ENCODE assay signal across 8 cellular contexts in the genomic region with DNA sequence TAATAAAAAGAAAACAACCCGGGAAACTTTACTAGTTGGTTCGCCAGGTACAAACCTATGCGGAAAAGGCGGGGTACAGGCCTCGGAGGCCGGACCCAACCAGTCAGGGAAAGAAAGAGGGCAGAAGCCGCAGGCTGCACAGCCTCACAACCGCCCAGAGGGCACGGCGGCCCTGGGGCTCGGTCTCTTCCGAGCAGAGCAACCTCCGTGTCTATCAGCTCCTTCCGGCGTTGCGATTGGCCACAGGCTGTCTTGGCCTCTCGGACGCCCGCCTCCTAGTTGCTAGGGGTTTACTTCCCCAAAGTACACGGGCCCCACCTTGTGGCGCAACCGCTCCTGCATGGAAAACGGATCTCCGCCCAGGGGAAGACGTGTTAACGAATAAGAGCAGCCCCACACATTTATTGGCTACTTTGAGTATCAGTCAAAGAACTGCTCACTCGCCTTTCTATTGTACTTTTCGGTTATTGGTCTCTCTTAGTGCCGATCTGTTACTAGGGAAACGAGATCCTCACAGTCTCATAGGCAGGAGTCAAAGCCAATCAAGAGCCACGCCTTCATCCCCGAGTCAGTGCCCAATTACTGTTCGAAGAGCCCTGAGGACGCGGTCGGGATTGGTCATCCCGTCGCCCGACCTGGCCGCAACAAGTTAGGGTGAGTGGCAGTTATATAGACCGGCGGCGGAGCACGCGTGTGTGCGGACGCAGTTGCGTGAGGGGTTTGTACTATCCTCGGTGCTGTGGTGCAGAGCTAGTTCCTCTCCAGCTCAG. TPM values are rescaled to one million over a fixed set of nuclear protein-coding genes. Genes with fewer than 3 reads are reported as not detected.
DNase-seq lines count a peak whose midpoint lies in the region; ATAC-seq, FAIRE-seq and TF ChIP-seq lines count a peak whose summit lies in the region.

A gene (plus strand): TSS at position 696 of the 770 bp plus-strand sequence. CDS start 14,667 bp downstream, outside the sequence.

- peak within 1 kb of the TSS; percentile 90 for H3K27ac ChIP-seq in H1 (ENCODE audit: low read depth, low read length)

- H3K23me2 ChIP-seq in H1 (ENCODE audit: low read depth, low read length) = peaks cover 5% of the 10 kb centered on the region

- 0 out of 2 replicates have a peak within 1 kb of the TSS, but pooled peaks have one; percentile 45 for H2AK5ac ChIP-seq in H1 (ENCODE audit: low read depth, low read length)

- peak; percentile 78 for ATAC-seq in GM21381 (IDR thresholded peaks at IDR 0.05; ENCODE audit: unreplicated experiment)
- ATAC-seq in activated CD8-positive, alpha-beta memory T cell treated with anti-CD3 and anti-CD28 coated beads, Interleukin-2, amount 10 ng/mL, durations not matched to agents 7 days and 5 days = peak; percentile 82
- ATAC-seq in memory B cell (ENCODE audit: low read depth) = peak; percentile 72

- H2BK12ac ChIP-seq in H1 (ENCODE audit: low read depth, low read length) = peak within 1 kb of the TSS; percentile 40; the same call in 1 of the 2 replicates

- peak within 1 kb of the TSS; percentile 86 to 90 for H3K4me2 ChIP-seq in H1 (ENCODE audit: insufficient read depth in 1 of 2, low read depth in 2 of 2, low read length in 2 of 2)

- H3K9me3 Mint-ChIP-seq in Calu3 (ENCODE audit: low read depth, unreplicated experiment) (no peaks in the 10 kb centered on the region), memory B cell (no peaks in the 10 kb centered on the region)
- no peaks in the 10 kb centered on the region for H3K9me3 Mint-ChIP-seq in activated CD8-positive, alpha-beta memory T cell treated with anti-CD3 and anti-CD28 coated beads, Interleukin-2, amount 10 ng/mL, durations not matched to agents 7 days and 5 days (ENCODE audit: low read depth)

- H3K27ac Mint-ChIP-seq in Calu3 (ENCODE audit: unreplicated experiment) = no peak within 1 kb of the TSS
- peak within 1 kb of the TSS; percentile 92 for H3K27ac Mint-ChIP-seq in activated CD8-positive, alpha-beta memory T cell treated with anti-CD3 and anti-CD28 coated beads, Interleukin-2, amount 10 ng/mL, durations not matched to agents 7 days and 5 days
- no peak within 1 kb of the TSS for H3K27ac Mint-ChIP-seq in memory B cell

- H3K18ac ChIP-seq in H1 (ENCODE audit: extremely low read depth, low read length) = peak within 1 kb of the TSS; percentile 100

- no peak within 1 kb of the TSS for H3K14ac ChIP-seq in H1 (ENCODE audit: insufficient read length)

- POLR2A ChIA-PET in H1 (lab: Charles Lee; ENCODE audit: partially characterized antibody) = interaction anchor here (0.5 to 6.7 kb wide), 26 partner anchors 10 to 1212 kb away, joined by 3 to 182 read pairs (median 4); a partner anchor contains a TSS

- H2BK20ac ChIP-seq in H1 (ENCODE audit: low read length) = no peak within 1 kb of the TSS

- H3K9ac ChIP-seq in NT2/D1 (ENCODE audit: insufficient read length, low read depth) (peak within 1 kb of the TSS; percentile 92), H1 (replicated peaks in 1 of 4; ENCODE audit: extremely low read depth in 1 of 4, low read depth in 3 of 4, low read length in 3 of 4) (peak within 1 kb of the TSS; percentile 94 to 97 (median 96))

- peaks cover 40 to 47% of the 10 kb centered on the region in 2 experiments for H3K79me2 ChIP-seq in H1 (ENCODE audit: control insufficient read depth in 1 of 2, insufficient read depth in 2 of 2, low read length in 2 of 2)

- peak within 1 kb of the TSS; percentile 95 for H3K4me3 ChIP-seq in NT2/D1 (ENCODE audit: insufficient read length, low read depth)
- H3K4me3 ChIP-seq in H1 (ENCODE audit: extremely low read depth in 1 of 4, insufficient read depth in 2 of 4, low read depth in 3 of 4, low read length in 4 of 4) = peak within 1 kb of the TSS; percentile 79 to 99 (median 98)

- no peak within 1 kb of the TSS for H3K23ac ChIP-seq in H1 (ENCODE audit: insufficient read length)

- H3K4me1 ChIP-seq in NT2/D1 (ENCODE audit: insufficient read depth, insufficient read length) (no peaks in the 10 kb centered on the region), H1 (replicated peaks in 1 of 4; ENCODE audit: control insufficient read depth in 3 of 4, insufficient read depth in 4 of 4, low read length in 3 of 4) (peaks cover 1 to 11% (median 5%) of the 10 kb centered on the region in 4 experiments; a peak in 5 of 7 replicates)

- H3K9me3 ChIP-seq in NT2/D1 (ENCODE audit: insufficient read depth, low read length) = no peaks in the 10 kb centered on the region
- no peaks in the 10 kb centered on the region for H3K9me3 ChIP-seq in H1 (ENCODE audit: insufficient read depth in 2 of 2, low read depth in 1 of 2, low read length in 1 of 2)

- peak; percentile 56 to 57 for TF ChIP-seq RAD21 in H1 (IDR thresholded peaks at IDR 0.05 in 1 of 2, conservative IDR thresholded peaks at IDR 0.05 in 1 of 2; ENCODE audit: low read depth in 2 of 2, low read length in 2 of 2)

- H3K36me3 Mint-ChIP-seq in Calu3 (ENCODE audit: insufficient read depth, unreplicated experiment) (peaks cover 4% of the 10 kb centered on the region), memory B cell (peaks cover 5% of the 10 kb centered on the region)
- H3K36me3 Mint-ChIP-seq in activated CD8-positive, alpha-beta memory T cell treated with anti-CD3 and anti-CD28 coated beads, Interleukin-2, amount 10 ng/mL, durations not matched to agents 7 days and 5 days = peaks cover 23% of the 10 kb centered on the region

- H3K27me3 Mint-ChIP-seq in Calu3 (ENCODE audit: unreplicated experiment) = no peaks in the 10 kb centered on the region
- no peaks in the 10 kb centered on the region for H3K27me3 Mint-ChIP-seq in activated CD8-positive, alpha-beta memory T cell treated with anti-CD3 and anti-CD28 coated beads, Interleukin-2, amount 10 ng/mL, durations not matched to agents 7 days and 5 days
- no peaks in the 10 kb centered on the region for H3K27me3 Mint-ChIP-seq in memory B cell

- H3K4ac ChIP-seq in H1 (replicated peaks; ENCODE audit: insufficient read length, low read depth, low read length) = peak within 1 kb of the TSS; percentile 95

- TF ChIP-seq EP300 in H1 (IDR thresholded peaks at IDR 0.05; ENCODE audit: borderline replicate concordance in 1 of 2, low read depth in 2 of 2, low read length in 2 of 2) = no peak

- peak; percentile 97 for FAIRE-seq in H1 (lab: Jason Lieb, UNC)

- no peak within 1 kb of the TSS; the same call in 1 of the 2 replicates for H2AFZ ChIP-seq in H1 (ENCODE audit: low read length)

- CTCF ChIA-PET in Calu3 (lab: Charles Lee) = interaction anchor here (0.6 to 2.6 kb wide), 14 partner anchors 11 to 324 kb away, joined by 3 to 47 read pairs (median 5); a partner anchor contains a TSS
- CTCF ChIA-PET in activated CD8-positive, alpha-beta memory T cell treated with anti-CD3 and anti-CD28 coated beads, Interleukin-2, amount 10 ng/mL, durations not matched to agents 7 days and 5 days (lab: Charles Lee) = interaction anchor here (0.6 to 6.4 kb wide), 23 partner anchors 10 to 559 kb away, joined by 3 to 51 read pairs (median 4); a partner anchor contains a TSS
- CTCF ChIA-PET in H1 (lab: Charles Lee; ENCODE audit: partially characterized antibody) = interaction anchor here (0.8 to 3.1 kb wide), 6 partner anchors 11 to 101 kb away, joined by 3 to 12 read pairs (median 3); no protein-coding TSS in a partner anchor

- H3K36me3 ChIP-seq in NT2/D1 (ENCODE audit: insufficient read depth, insufficient read length, low read length) (peaks cover 29% of the 10 kb centered on the region), H1 (ENCODE audit: control insufficient read depth in 2 of 4, insufficient read depth in 4 of 4, low read length in 3 of 4) (peaks cover 0 to 5% (median 0%) of the 10 kb centered on the region in 4 experiments; a peak in 1 of 8 replicates)

- H3K27me3 ChIP-seq in NT2/D1 (ENCODE audit: insufficient read depth, insufficient read length) (no peaks in the 10 kb centered on the region), H1 (replicated peaks in 1 of 4; ENCODE audit: control insufficient read depth in 3 of 4, extremely low read depth in 1 of 4, insufficient read depth in 3 of 4, low read length in 3 of 4) (no peaks in the 10 kb centered on the region)

- TF ChIP-seq POLR2A in H1 (IDR thresholded peaks at IDR 0.05; ENCODE audit: control extremely low read depth in 1 of 2, low read depth in 2 of 2, low read length in 2 of 2) = peak; percentile 94 to 98

- H4K8ac ChIP-seq in H1 (ENCODE audit: extremely low read depth, insufficient read depth, low read length) = peak within 1 kb of the TSS; percentile 99

- H4K91ac ChIP-seq in H1 (replicated peaks; ENCODE audit: insufficient read length, low read length) = peak within 1 kb of the TSS; percentile 97

- H4K5ac ChIP-seq in H1 (ENCODE audit: insufficient read length, low read depth, low read length) = peak within 1 kb of the TSS; percentile 96

- peak within 1 kb of the TSS; percentile 81 for H3K56ac ChIP-seq in H1 (replicated peaks; ENCODE audit: insufficient read length, low read depth, low read length)

- DNase-seq in Calu3 (peak; percentile 100), HUDEP-2 (lab: John Stamatoyannopoulos, UW; ENCODE audit: unreplicated experiment in 76 of 76) (peak; percentile 59 to 100 (median 99)), NT2/D1 (ENCODE audit: low read depth, low spot score) (peak; percentile 99), H1 (ENCODE audit: low read depth in 1 of 2, low spot score in 2 of 2) (peak; percentile 98 to 100), memory B cell (ENCODE audit: low spot score in 2 of 2) (peak; percentile 95 to 96)
- DNase-seq in activated CD8-positive, alpha-beta memory T cell treated with anti-CD3 and anti-CD28 coated beads, Interleukin-2, amount 10 ng/mL, durations not matched to agents 7 days and 5 days = peak; percentile 100
- peak; percentile 99 for DNase-seq in stimulated activated CD8-positive, alpha-beta memory T cell treated with anti-CD3 and anti-CD28 coated beads, Interleukin-12 subunit alpha, Interleukin-12 subunit beta, amount 100 ng/mL, for 24 hours (ENCODE audit: extremely low read depth)

- peak within 1 kb of the TSS; percentile 98 for H2BK5ac ChIP-seq in H1 (ENCODE audit: low read depth, low read length)

- no TSS peak for BruUV-seq in Calu3 (replicated peaks; lab: Mats Ljungman, UMichigan)

- H4K20me1 ChIP-seq in H1 (replicated peaks in 1 of 2; ENCODE audit: control insufficient read depth in 1 of 2, insufficient read depth in 2 of 2, low read length in 2 of 2) = peaks cover 26 to 33% of the 10 kb centered on the region in 2 experiments

- H3K4me1 Mint-ChIP-seq in Calu3 (ENCODE audit: low read depth, unreplicated experiment) (peaks cover 15% of the 10 kb centered on the region), memory B cell (peaks cover 19% of the 10 kb centered on the region)
- peaks cover 34% of the 10 kb centered on the region for H3K4me1 Mint-ChIP-seq in activated CD8-positive, alpha-beta memory T cell treated with anti-CD3 and anti-CD28 coated beads, Interleukin-2, amount 10 ng/mL, durations not matched to agents 7 days and 5 days

- H3K79me1 ChIP-seq in H1 (ENCODE audit: low read depth, low read length) = no peaks in the 10 kb centered on the region

- H3K4me3 Mint-ChIP-seq in Calu3 (ENCODE audit: low read depth, unreplicated experiment) = no peak within 1 kb of the TSS
- H3K4me3 Mint-ChIP-seq in activated CD8-positive, alpha-beta memory T cell treated with anti-CD3 and anti-CD28 coated beads, Interleukin-2, amount 10 ng/mL, durations not matched to agents 7 days and 5 days = peak within 1 kb of the TSS; percentile 83
- peak within 1 kb of the TSS; percentile 94 for H3K4me3 Mint-ChIP-seq in memory B cell

- intact Hi-C loops in Calu3 (cut with micrococcal nuclease; ENCODE audit: unreplicated experiment) = loop anchor here (1.0 to 10.0 kb wide), 4 partner anchors 26 to 327 kb away; a partner anchor contains a TSS

- peak within 1 kb of the TSS; percentile 90 for H2BK120ac ChIP-seq in H1 (replicated peaks; ENCODE audit: low read depth, low read length)

- WGBS in H1 (ENCODE audit: extremely low coverage in 1 of 2, insufficient coverage in 1 of 2, insufficient read length in 1 of 2, insufficient replicate concordance in 2 of 2, low coverage in 1 of 2, low lambda C conversion rate in 2 of 2, missing lambda C conversion rate in 1 of 2), 2 experiments = 1% methylated on average over 48 of the region's 49 CpGs; no CpG with 5 or more reads in 1 of the 2 experiments

- TF ChIP-seq CTCF in Calu3 (IDR thresholded peaks at IDR 0.05; ENCODE audit: unreplicated experiment) = peak; percentile 32
- TF ChIP-seq CTCF in H1 (IDR thresholded peaks at IDR 0.05; ENCODE audit: control extremely low read depth in 1 of 3, insufficient read depth in 1 of 3, low read depth in 1 of 3, low read length in 3 of 3) = peak; percentile 23 to 68 (median 27); a peak in 3 of 4 replicates

- no peak within 1 kb of the TSS; the same call in 1 of the 2 replicates for H2BK15ac ChIP-seq in H1 (ENCODE audit: low read length)

RNA-seq across cellular contexts. Expression of the gene that starts here (rescaled TPM):
- 356 and 393 TPM in 2 replicates for total RNA-seq in Calu3 (2022)
- 100 to 1,000 TPM; 192 to 279 TPM for total RNA-seq in activated CD8-positive, alpha-beta memory T cell treated with anti-CD3 and anti-CD28 coated beads, Interleukin-2, amount 10 ng/mL, durations not matched to agents 7 days and 5 days
- 516 and 529 TPM in 2 replicates for total RNA-seq in H1 (2021; fragmentation: NEBNext Ultra II Directional; extraction: Animal tissue kit (Norgen Biotek cat#: 25700))
- polyA plus RNA-seq in H1 (2011; rRNA removed) = 57.0 and 71.2 TPM in 2 replicates
- 72.4 TPM for polyA plus RNA-seq in H1 (2011; cell fraction: cytosol; rRNA removed)
- polyA plus RNA-seq in H1 (2011; cell fraction: nucleus; rRNA removed) = 75.6 TPM
- 193 to 256 TPM (median 226 TPM) in 4 replicates for polyA plus RNA-seq in H1 (2012, experiment 1 of 2)
- 21.2 TPM for polyA plus RNA-seq in H1 (2012, experiment 2 of 2)
- polyA plus RNA-seq in H1 (2013, experiment 1 of 2) = 127 TPM
- polyA plus RNA-seq in H1 (2013, experiment 2 of 2) = 121 TPM
- 307 and 404 TPM in 2 replicates for polyA minus RNA-seq in H1 (2011; rRNA and poly(A)+ RNA removed)
- polyA minus RNA-seq in H1 (2011; cell fraction: cytosol; rRNA and poly(A)+ RNA removed) = 282 TPM
- polyA minus RNA-seq in H1 (2011; cell fraction: nucleus; rRNA and poly(A)+ RNA removed) = 293 TPM

Comparison
In these comparisons a context has a peak if more than half of its experiments do, and no peak if none do; other contexts are left out.
1. Peak in every context shown above with its lines: DNase-seq, ATAC-seq, H3K4me3 ChIP-seq and H3K27ac ChIP-seq.